Comparison of ENCODE assay signal across 1 cellular context in genomic region chr4:10456270-10457254, GRCh38.
A peak's percentile ranks its signal among the peaks of the same experiment; 100 is the strongest.
TF ChIP-seq lines count a peak whose summit lies in the region.

No MANE protein-coding gene starts in this region.

TF ChIP-seq in K562, 482 proteins besides CTCF, POLR2A, EP300 and RAD21 (continued from another document and continues in another):
- TF ChIP-seq, protein P1, sequence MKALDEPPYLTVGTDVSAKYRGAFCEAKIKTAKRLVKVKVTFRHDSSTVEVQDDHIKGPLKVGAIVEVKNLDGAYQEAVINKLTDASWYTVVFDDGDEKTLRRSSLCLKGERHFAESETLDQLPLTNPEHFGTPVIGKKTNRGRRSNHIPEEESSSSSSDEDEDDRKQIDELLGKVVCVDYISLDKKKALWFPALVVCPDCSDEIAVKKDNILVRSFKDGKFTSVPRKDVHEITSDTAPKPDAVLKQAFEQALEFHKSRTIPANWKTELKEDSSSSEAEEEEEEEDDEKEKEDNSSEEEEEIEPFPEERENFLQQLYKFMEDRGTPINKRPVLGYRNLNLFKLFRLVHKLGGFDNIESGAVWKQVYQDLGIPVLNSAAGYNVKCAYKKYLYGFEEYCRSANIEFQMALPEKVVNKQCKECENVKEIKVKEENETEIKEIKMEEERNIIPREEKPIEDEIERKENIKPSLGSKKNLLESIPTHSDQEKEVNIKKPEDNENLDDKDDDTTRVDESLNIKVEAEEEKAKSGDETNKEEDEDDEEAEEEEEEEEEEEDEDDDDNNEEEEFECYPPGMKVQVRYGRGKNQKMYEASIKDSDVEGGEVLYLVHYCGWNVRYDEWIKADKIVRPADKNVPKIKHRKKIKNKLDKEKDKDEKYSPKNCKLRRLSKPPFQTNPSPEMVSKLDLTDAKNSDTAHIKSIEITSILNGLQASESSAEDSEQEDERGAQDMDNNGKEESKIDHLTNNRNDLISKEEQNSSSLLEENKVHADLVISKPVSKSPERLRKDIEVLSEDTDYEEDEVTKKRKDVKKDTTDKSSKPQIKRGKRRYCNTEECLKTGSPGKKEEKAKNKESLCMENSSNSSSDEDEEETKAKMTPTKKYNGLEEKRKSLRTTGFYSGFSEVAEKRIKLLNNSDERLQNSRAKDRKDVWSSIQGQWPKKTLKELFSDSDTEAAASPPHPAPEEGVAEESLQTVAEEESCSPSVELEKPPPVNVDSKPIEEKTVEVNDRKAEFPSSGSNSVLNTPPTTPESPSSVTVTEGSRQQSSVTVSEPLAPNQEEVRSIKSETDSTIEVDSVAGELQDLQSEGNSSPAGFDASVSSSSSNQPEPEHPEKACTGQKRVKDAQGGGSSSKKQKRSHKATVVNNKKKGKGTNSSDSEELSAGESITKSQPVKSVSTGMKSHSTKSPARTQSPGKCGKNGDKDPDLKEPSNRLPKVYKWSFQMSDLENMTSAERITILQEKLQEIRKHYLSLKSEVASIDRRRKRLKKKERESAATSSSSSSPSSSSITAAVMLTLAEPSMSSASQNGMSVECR (CRISPR knock-in tag; IDR thresholded peaks at IDR 0.05) = no peak
- TF ChIP-seq NEUROD1 (IDR thresholded peaks at IDR 0.05; ENCODE audit: borderline replicate concordance, low read depth, low read length, partially characterized antibody) = no peak
- no peak for TF ChIP-seq ZKSCAN1 (IDR thresholded peaks at IDR 0.05; ENCODE audit: low read depth, low read length)
- peak; percentile 67; the same call in 1 of the 2 replicates for TF ChIP-seq GABPB1 (CRISPR knock-in tag; IDR thresholded peaks at IDR 0.05)
- no peak for TF ChIP-seq TCFL5 (CRISPR knock-in tag; conservative IDR thresholded peaks at IDR 0.05)
- TF ChIP-seq BMI1 (IDR thresholded peaks at IDR 0.05; ENCODE audit: low read length) = no peak
- TF ChIP-seq SIN3A (IDR thresholded peaks at IDR 0.05; ENCODE audit: borderline replicate concordance in 2 of 2, control insufficient read depth in 1 of 2, low read depth in 2 of 2, low read length in 2 of 2) = peak in 1 of 2 experiments; percentile 49; a peak in 1 of 4 replicates
- peak; percentile 74 for TF ChIP-seq POLR2G (IDR thresholded peaks at IDR 0.05; ENCODE audit: low read depth, low read length)
- TF ChIP-seq TSC22D4 (tag; IDR thresholded peaks at IDR 0.05) = no peak
- no peak for TF ChIP-seq SUPT5H (IDR thresholded peaks at IDR 0.05)
- TF ChIP-seq ZNF644 (tag; IDR thresholded peaks at IDR 0.05; ENCODE audit: low read depth) = no peak
- TF ChIP-seq IRF2 (CRISPR knock-in tag; IDR thresholded peaks at IDR 0.05) = no peak
- no peak for TF ChIP-seq SFPQ (IDR thresholded peaks at IDR 0.05; ENCODE audit: low read depth, low read length)
- TF ChIP-seq ZNF212 (CRISPR knock-in tag; IDR thresholded peaks at IDR 0.05) = no peak
- no peak for TF ChIP-seq DLX4 (CRISPR knock-in tag; IDR thresholded peaks at IDR 0.05)
- no peak for TF ChIP-seq COPS2 (conservative IDR thresholded peaks at IDR 0.05)
- TF ChIP-seq ZNF584 (CRISPR knock-in tag; IDR thresholded peaks at IDR 0.05; ENCODE audit: low read depth) = no peak
- TF ChIP-seq TAF1 (IDR thresholded peaks at IDR 0.05; ENCODE audit: control insufficient read depth, extremely low read depth, insufficient read depth, low read length, severe bottlenecking) = no peak
- TF ChIP-seq RBM34 (IDR thresholded peaks at IDR 0.05; ENCODE audit: borderline replicate concordance, insufficient read depth, low read length) = no peak
- TF ChIP-seq HNRNPK (IDR thresholded peaks at IDR 0.05; ENCODE audit: low read depth, low read length, poor library complexity, severe bottlenecking) = no peak
- no peak for TF ChIP-seq ZBTB2 (IDR thresholded peaks at IDR 0.05)
- no peak for TF ChIP-seq POLR2AphosphoS5 (IDR thresholded peaks at IDR 0.05; ENCODE audit: control insufficient read depth, insufficient read depth, low read depth, low read length)
- no peak for TF ChIP-seq NFATC3 (IDR thresholded peaks at IDR 0.05)
- TF ChIP-seq, protein P2, sequence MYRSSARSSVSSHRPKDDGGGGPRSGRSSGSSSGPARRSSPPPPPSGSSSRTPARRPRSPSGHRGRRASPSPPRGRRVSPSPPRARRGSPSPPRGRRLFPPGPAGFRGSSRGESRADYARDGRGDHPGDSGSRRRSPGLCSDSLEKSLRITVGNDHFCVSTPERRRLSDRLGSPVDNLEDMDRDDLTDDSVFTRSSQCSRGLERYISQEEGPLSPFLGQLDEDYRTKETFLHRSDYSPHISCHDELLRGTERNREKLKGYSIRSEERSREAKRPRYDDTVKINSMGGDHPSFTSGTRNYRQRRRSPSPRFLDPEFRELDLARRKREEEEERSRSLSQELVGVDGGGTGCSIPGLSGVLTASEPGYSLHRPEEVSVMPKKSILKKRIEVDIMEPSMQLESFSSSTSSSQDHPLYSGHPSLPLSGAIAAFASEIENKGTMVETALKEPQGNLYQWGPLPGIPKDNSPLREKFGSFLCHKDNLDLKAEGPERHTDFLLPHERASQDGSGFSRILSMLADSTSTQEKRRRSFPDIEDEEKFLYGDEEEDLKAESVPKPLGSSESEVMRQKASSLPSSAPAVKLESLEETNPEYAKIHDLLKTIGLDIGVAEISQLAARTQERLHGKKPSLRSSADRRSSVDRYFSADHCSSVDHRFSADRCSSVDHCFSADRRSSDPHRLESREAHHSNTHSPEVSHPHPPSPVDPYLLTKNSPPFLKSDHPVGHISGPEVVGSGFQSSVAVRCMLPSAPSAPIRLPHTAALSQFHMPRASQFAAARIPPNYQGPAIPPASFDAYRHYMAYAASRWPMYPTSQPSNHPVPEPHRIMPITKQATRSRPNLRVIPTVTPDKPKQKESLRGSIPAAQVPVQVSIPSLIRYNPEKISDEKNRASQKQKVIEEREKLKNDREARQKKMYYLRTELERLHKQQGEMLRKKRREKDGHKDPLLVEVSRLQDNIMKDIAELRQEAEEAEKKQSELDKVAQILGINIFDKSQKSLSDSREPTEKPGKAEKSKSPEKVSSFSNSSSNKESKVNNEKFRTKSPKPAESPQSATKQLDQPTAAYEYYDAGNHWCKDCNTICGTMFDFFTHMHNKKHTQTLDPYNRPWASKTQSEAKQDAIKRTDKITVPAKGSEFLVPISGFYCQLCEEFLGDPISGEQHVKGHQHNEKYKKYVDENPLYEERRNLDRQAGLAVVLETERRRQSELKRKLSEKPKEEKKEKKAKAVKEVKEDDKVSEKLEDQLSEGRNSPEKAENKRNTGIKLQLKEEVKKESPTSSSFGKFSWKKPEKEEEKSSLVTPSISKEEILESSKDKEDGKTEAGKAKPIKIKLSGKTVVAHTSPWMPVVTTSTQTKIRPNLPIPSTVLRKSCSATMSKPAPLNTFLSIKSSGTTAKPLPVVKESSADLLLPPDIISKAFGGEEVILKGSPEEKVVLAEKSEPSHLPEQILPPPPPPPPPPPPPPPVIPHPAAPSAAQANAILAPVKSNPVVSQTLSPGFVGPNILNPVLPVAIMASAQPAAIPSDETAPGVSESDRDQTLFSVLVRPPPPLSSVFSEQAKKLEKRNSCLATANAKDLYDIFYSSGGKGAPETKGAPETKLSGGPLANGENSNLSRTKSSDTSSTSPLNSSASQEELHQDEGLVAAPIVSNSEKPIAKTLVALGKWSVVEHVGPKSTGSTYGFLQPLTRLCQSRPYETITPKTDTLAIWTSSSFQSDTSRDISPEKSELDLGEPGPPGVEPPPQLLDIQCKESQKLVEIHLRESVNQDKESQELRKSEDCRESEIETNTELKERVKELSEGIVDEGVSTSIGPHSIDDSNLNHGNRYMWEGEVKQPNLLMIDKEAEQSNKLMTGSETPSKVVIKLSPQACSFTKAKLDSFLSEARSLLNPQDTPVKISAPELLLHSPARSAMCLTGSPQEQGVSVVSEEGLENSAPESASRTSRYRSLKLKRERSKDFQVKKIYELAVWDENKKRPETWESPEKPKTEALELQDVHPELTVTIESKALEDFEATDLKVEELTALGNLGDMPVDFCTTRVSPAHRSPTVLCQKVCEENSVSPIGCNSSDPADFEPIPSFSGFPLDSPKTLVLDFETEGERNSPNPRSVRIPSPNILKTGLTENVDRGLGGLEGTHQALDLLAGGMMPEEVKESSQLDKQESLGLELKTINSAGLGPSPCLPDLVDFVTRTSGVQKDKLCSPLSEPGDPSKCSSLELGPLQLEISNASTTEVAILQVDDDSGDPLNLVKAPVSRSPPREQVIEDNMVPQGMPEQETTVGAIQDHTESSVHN (IDR thresholded peaks at IDR 0.05; ENCODE audit: borderline replicate concordance in 1 of 2, low read depth in 1 of 2) = no peak
- no peak for TF ChIP-seq RERE (CRISPR knock-in tag; IDR thresholded peaks at IDR 0.05; ENCODE audit: borderline replicate concordance)
- TF ChIP-seq ZNF3 (CRISPR knock-in tag; IDR thresholded peaks at IDR 0.05) = no peak
- TF ChIP-seq ZNF717 (CRISPR knock-in tag; IDR thresholded peaks at IDR 0.05) = no peak
- no peak for TF ChIP-seq RBM22 (IDR thresholded peaks at IDR 0.05; ENCODE audit: low read depth, low read length, poor library complexity, severe bottlenecking)
